2 cellular contexts compared by ENCODE assay signal in the genomic region with DNA sequence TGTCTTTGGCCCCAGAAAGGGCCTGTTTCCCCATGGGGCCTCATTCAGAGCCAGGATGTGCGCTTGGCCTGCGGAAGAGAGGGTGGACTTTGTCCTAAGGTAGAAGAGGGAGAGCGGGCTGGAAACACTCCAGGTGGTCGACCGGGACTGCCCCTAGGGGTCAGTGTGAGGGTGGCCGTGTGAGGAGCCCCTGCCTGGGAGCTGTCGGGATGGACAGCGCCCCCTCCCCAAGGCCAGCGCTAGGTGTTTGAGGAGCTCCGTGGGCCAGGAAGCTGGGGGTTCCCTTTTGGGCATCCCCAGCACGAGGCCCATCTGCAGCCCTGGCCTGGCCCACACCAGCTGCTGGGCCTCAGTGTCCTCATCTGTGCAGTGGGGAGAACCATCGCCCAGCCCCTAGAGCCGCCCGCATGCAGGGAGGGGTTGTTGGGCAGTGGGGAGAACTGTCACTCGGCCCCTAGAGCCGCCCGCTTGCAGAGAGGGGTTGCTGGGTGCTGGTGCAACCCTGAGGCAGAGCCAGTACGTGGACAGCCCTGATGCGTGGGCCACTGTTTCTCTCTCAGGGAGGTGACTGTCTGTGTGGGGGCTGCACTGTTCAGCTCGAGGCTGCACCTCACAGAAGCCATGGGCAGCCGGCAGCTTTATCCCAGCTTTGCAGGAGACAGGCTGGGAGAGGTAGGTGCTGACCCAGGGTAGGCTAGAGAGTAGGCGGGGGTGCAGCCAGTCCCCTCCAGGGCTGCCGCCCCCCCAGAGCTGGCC.
A peak's percentile ranks its signal among the peaks of the same experiment; 100 is the strongest.
TF ChIP-seq lines count a peak whose summit lies in the region.

No MANE protein-coding gene starts in this region.

TF ChIP-seq in HEK293, 187 proteins besides CTCF, POLR2A, EP300 and RAD21:
- TF ChIP-seq ZNF121 (tag by site-specific recombination; IDR thresholded peaks at IDR 0.05) = no peak
- no peak for TF ChIP-seq ZNF248 (tag by site-specific recombination; IDR thresholded peaks at IDR 0.05)
- TF ChIP-seq GLIS1 (tag by site-specific recombination; IDR thresholded peaks at IDR 0.05) = peak; percentile 31; the same call in 1 of the 2 replicates
- TF ChIP-seq ZNF544 (tag by site-specific recombination; IDR thresholded peaks at IDR 0.05) = no peak
- TF ChIP-seq RBAK (tag by site-specific recombination; IDR thresholded peaks at IDR 0.05) = no peak
- TF ChIP-seq HOXA7 (CRISPR knock-in tag; IDR thresholded peaks at IDR 0.05; ENCODE audit: borderline replicate concordance) = no peak

TF ChIP-seq in H1, 55 proteins besides CTCF, POLR2A, EP300 and RAD21:
- TF ChIP-seq, protein P1, sequence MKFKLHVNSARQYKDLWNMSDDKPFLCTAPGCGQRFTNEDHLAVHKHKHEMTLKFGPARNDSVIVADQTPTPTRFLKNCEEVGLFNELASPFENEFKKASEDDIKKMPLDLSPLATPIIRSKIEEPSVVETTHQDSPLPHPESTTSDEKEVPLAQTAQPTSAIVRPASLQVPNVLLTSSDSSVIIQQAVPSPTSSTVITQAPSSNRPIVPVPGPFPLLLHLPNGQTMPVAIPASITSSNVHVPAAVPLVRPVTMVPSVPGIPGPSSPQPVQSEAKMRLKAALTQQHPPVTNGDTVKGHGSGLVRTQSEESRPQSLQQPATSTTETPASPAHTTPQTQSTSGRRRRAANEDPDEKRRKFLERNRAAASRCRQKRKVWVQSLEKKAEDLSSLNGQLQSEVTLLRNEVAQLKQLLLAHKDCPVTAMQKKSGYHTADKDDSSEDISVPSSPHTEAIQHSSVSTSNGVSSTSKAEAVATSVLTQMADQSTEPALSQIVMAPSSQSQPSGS (IDR thresholded peaks at IDR 0.05; ENCODE audit: low read length) = no peak
- TF ChIP-seq KDM1A (IDR thresholded peaks at IDR 0.05; ENCODE audit: borderline replicate concordance, low read length) = 0 out of 2 replicates have a peak, but pooled peaks have one; percentile 25
